9 cellular contexts compared by ENCODE assay signal in genomic region chr11:5423131-5423530, GRCh38. TPM values are rescaled to one million over a fixed set of nuclear protein-coding genes. Genes with fewer than 3 reads are reported as not detected.
"Had no signal": no experiment of that assay in that cellular context is flagged by ENCODE, and none has a peak within 500 bp of the region (broad histone marks: within the 10 kb centered on the region; RNA-seq: fewer than 3 reads in every experiment).

No MANE protein-coding gene starts in this region.

- H3K27ac Mint-ChIP-seq: IgD-negative memory B cell had no signal

- FAIRE-seq: HepG2 had no signal

- H3K4me1 Mint-ChIP-seq: IgD-negative memory B cell had no signal

- H3K27ac ChIP-seq: KMS-11 had no signal

- H3K36me3 Mint-ChIP-seq: IgD-negative memory B cell had no signal

- H3K4me1 ChIP-seq: HAP-1 had no signal

- DNase-seq: GOT3, H7, KBM-7 had no signal

- H3K36me3 ChIP-seq: HAP-1 had no signal

- ATAC-seq: HepG2 had no signal

- H3K4me3 ChIP-seq: HAP-1 had no signal

- H3K4me2 ChIP-seq: KMS-11 had no signal

- H3K9me3 Mint-ChIP-seq: IgD-negative memory B cell had no signal

- H3K9me3 ChIP-seq: HAP-1 had no signal

- H3K9ac ChIP-seq: KMS-11 had no signal

- H3K4me3 Mint-ChIP-seq: IgD-negative memory B cell had no signal

RNA-seq across cellular contexts. Expression of gene OR51Q1, which starts 1.2 kb away (rescaled TPM):
- total RNA-seq: H4, H7, HepG2, HT1080 had no signal
- polyA plus RNA-seq: HepG2, IgD-negative memory B cell had no signal

RNA-seq across cellular contexts. Expression of gene OR51I1, which starts 18.2 kb away (rescaled TPM):
- total RNA-seq: H7, HepG2 had no signal
- polyA plus RNA-seq: IgD-negative memory B cell had no signal

RNA-seq across cellular contexts. Expression of gene OR51I2, which starts 26.0 kb away (rescaled TPM):
- total RNA-seq: H4, H7, HepG2 had no signal
- polyA plus RNA-seq: HepG2, IgD-negative memory B cell had no signal

RNA-seq across cellular contexts. Expression of gene OR51M1, which starts 39.5 kb away (rescaled TPM):
- total RNA-seq: H4, H7, HepG2, HT1080 had no signal
- polyA plus RNA-seq: HepG2, IgD-negative memory B cell had no signal
